1 cellular context compared by ENCODE assay signal in genomic region chr1:29183287-29183686, GRCh38.
TF ChIP-seq lines count a peak whose summit lies in the region.

No MANE protein-coding gene starts in this region.

TF ChIP-seq in K562, 482 proteins besides CTCF, POLR2A, EP300 and RAD21 (continues in another document):
- no peak for TF ChIP-seq HBP1 (CRISPR knock-in tag; IDR thresholded peaks at IDR 0.05)
- TF ChIP-seq ZNF436 (CRISPR knock-in tag; IDR thresholded peaks at IDR 0.05): no peak
- TF ChIP-seq NFIC (IDR thresholded peaks at IDR 0.05): no peak
- TF ChIP-seq SIRT6 (IDR thresholded peaks at IDR 0.05; ENCODE audit: low read depth, low read length): no peak
- TF ChIP-seq ESRRA (IDR thresholded peaks at IDR 0.05; ENCODE audit: borderline replicate concordance, low read depth): 0 out of 2 replicates have a peak, but pooled peaks have one; percentile 11
- 0 out of 4 replicates have a peak, but pooled peaks of 1 of the 2 experiments have one; percentile 58 for TF ChIP-seq RCOR1 (IDR thresholded peaks at IDR 0.05; ENCODE audit: borderline replicate concordance in 1 of 2, low read depth in 2 of 2, low read length in 2 of 2)
- no peak for TF ChIP-seq KLF10 (CRISPR knock-in tag; IDR thresholded peaks at IDR 0.05)
- TF ChIP-seq MAFG (tag; conservative IDR thresholded peaks at IDR 0.05): no peak
- no peak for TF ChIP-seq ZKSCAN1 (IDR thresholded peaks at IDR 0.05; ENCODE audit: low read depth, low read length)
- TF ChIP-seq STAT5B (CRISPR knock-in tag; IDR thresholded peaks at IDR 0.05): no peak
- no peak for TF ChIP-seq ERF (CRISPR knock-in tag; IDR thresholded peaks at IDR 0.05)
- no peak for TF ChIP-seq WHSC1 (IDR thresholded peaks at IDR 0.05; ENCODE audit: low read length)
- TF ChIP-seq HNRNPH1 (optimal IDR thresholded peaks at IDR 0.05; ENCODE audit: low read depth, low read length): no peak
- no peak for TF ChIP-seq POLR2AphosphoS5 (IDR thresholded peaks at IDR 0.05; ENCODE audit: control insufficient read depth, insufficient read depth, low read depth, low read length)
- no peak for TF ChIP-seq ZNF24 (IDR thresholded peaks at IDR 0.05)
- TF ChIP-seq TRIM28 (IDR thresholded peaks at IDR 0.05): no peak
- TF ChIP-seq CREB1 (IDR thresholded peaks at IDR 0.05): no peak
- TF ChIP-seq CREB1 (CRISPR knock-in tag; IDR thresholded peaks at IDR 0.05): no peak
- TF ChIP-seq, protein P1, sequence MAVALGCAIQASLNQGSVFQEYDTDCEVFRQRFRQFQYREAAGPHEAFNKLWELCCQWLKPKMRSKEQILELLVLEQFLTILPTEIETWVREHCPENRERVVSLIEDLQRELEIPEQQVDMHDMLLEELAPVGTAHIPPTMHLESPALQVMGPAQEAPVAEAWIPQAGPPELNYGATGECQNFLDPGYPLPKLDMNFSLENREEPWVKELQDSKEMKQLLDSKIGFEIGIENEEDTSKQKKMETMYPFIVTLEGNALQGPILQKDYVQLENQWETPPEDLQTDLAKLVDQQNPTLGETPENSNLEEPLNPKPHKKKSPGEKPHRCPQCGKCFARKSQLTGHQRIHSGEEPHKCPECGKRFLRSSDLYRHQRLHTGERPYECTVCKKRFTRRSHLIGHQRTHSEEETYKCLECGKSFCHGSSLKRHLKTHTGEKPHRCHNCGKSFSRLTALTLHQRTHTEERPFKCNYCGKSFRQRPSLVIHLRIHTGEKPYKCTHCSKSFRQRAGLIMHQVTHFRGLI (CRISPR knock-in tag; IDR thresholded peaks at IDR 0.05): no peak
- TF ChIP-seq CBFA2T3 (IDR thresholded peaks at IDR 0.05): peak; percentile 15; the same call in 1 of the 2 replicates
- no peak for TF ChIP-seq ZMIZ1 (IDR thresholded peaks at IDR 0.05; ENCODE audit: low read depth in 2 of 2, low read length in 2 of 2)
- TF ChIP-seq RHOXF2B (CRISPR knock-in tag; conservative IDR thresholded peaks at IDR 0.05): no peak
- TF ChIP-seq SRSF3 (IDR thresholded peaks at IDR 0.05; ENCODE audit: insufficient read depth, low read length): no peak
- TF ChIP-seq ZZZ3 (IDR thresholded peaks at IDR 0.05): no peak
- TF ChIP-seq NCOA6 (IDR thresholded peaks at IDR 0.05): no peak
- TF ChIP-seq FOXJ2 (tag; IDR thresholded peaks at IDR 0.05): no peak
- no peak for TF ChIP-seq MEF2D (tag; conservative IDR thresholded peaks at IDR 0.05; ENCODE audit: low read depth)
- no peak for TF ChIP-seq HDAC6 (IDR thresholded peaks at IDR 0.05; ENCODE audit: low read depth, low read length)
- no peak for TF ChIP-seq GTF2A2 (tag; IDR thresholded peaks at IDR 0.05)
- peak; percentile 70 for TF ChIP-seq DPF2 (IDR thresholded peaks at IDR 0.05)
- peak; percentile 48; the same call in 1 of the 2 replicates for TF ChIP-seq TEAD4 (IDR thresholded peaks at IDR 0.05; ENCODE audit: low read length)
- TF ChIP-seq TEAD4 (CRISPR knock-in tag; IDR thresholded peaks at IDR 0.05; ENCODE audit: borderline replicate concordance): no peak
- TF ChIP-seq ZNF696 (CRISPR knock-in tag; conservative IDR thresholded peaks at IDR 0.05): no peak
- TF ChIP-seq, protein P2, sequence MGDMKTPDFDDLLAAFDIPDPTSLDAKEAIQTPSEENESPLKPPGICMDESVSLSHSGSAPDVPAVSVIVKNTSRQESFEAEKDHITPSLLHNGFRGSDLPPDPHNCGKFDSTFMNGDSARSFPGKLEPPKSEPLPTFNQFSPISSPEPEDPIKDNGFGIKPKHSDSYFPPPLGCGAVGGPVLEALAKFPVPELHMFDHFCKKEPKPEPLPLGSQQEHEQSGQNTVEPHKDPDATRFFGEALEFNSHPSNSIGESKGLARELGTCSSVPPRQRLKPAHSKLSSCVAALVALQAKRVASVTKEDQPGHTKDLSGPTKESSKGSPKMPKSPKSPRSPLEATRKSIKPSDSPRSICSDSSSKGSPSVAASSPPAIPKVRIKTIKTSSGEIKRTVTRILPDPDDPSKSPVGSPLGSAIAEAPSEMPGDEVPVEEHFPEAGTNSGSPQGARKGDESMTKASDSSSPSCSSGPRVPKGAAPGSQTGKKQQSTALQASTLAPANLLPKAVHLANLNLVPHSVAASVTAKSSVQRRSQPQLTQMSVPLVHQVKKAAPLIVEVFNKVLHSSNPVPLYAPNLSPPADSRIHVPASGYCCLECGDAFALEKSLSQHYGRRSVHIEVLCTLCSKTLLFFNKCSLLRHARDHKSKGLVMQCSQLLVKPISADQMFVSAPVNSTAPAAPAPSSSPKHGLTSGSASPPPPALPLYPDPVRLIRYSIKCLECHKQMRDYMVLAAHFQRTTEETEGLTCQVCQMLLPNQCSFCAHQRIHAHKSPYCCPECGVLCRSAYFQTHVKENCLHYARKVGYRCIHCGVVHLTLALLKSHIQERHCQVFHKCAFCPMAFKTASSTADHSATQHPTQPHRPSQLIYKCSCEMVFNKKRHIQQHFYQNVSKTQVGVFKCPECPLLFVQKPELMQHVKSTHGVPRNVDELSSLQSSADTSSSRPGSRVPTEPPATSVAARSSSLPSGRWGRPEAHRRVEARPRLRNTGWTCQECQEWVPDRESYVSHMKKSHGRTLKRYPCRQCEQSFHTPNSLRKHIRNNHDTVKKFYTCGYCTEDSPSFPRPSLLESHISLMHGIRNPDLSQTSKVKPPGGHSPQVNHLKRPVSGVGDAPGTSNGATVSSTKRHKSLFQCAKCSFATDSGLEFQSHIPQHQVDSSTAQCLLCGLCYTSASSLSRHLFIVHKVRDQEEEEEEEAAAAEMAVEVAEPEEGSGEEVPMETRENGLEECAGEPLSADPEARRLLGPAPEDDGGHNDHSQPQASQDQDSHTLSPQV (IDR thresholded peaks at IDR 0.05): no peak
- TF ChIP-seq NR3C1 (CRISPR knock-in tag; IDR thresholded peaks at IDR 0.05): no peak
- no peak for TF ChIP-seq NFYB (IDR thresholded peaks at IDR 0.05; ENCODE audit: extremely low read depth, insufficient read length)
- TF ChIP-seq MAZ (CRISPR knock-in tag; conservative IDR thresholded peaks at IDR 0.05 in 1 of 2, IDR thresholded peaks at IDR 0.05 in 1 of 2): no peak
- TF ChIP-seq AFF1 (IDR thresholded peaks at IDR 0.05; ENCODE audit: low read depth in 1 of 2, partially characterized antibody in 2 of 2): no peak
- TF ChIP-seq ZNF12 (CRISPR knock-in tag; IDR thresholded peaks at IDR 0.05): no peak
- 0 out of 2 replicates have a peak, but pooled peaks have one; percentile 13 for TF ChIP-seq ELF1 (tag; IDR thresholded peaks at IDR 0.05)
- TF ChIP-seq, protein P3, sequence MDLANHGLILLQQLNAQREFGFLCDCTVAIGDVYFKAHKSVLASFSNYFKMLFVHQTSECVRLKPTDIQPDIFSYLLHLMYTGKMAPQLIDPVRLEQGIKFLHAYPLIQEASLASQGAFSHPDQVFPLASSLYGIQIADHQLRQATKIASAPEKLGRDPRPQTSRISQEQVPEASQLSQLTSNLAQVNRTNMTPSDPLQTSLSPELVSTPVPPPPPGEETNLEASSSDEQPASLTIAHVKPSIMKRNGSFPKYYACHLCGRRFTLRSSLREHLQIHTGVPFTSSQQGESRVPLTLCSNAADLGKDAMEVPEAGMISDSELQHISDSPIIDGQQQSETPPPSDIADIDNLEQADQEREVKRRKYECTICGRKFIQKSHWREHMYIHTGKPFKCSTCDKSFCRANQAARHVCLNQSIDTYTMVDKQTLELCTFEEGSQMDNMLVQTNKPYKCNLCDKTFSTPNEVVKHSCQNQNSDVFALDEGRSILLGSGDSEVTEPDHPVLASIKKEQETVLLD (IDR thresholded peaks at IDR 0.05): peak; percentile 26; the same call in 1 of the 2 replicates
- TF ChIP-seq AFF4 (CRISPR knock-in tag; IDR thresholded peaks at IDR 0.05): no peak
- TF ChIP-seq KDM1A (IDR thresholded peaks at IDR 0.05): 0 out of 4 replicates have a peak, but pooled peaks of 1 of the 2 experiments have one; percentile 20
- TF ChIP-seq, protein P4, sequence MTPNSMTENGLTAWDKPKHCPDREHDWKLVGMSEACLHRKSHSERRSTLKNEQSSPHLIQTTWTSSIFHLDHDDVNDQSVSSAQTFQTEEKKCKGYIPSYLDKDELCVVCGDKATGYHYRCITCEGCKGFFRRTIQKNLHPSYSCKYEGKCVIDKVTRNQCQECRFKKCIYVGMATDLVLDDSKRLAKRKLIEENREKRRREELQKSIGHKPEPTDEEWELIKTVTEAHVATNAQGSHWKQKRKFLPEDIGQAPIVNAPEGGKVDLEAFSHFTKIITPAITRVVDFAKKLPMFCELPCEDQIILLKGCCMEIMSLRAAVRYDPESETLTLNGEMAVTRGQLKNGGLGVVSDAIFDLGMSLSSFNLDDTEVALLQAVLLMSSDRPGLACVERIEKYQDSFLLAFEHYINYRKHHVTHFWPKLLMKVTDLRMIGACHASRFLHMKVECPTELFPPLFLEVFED (CRISPR knock-in tag; conservative IDR thresholded peaks at IDR 0.05): no peak
- no peak for TF ChIP-seq ZNF586 (CRISPR knock-in tag; conservative IDR thresholded peaks at IDR 0.05)
- TF ChIP-seq ZBED1 (IDR thresholded peaks at IDR 0.05): no peak
